Comparison of ENCODE assay signal across 19 cellular contexts in genomic region chr2:26722328-26722727, GRCh38. TPM values are rescaled to one million over a fixed set of nuclear protein-coding genes. Genes with fewer than 3 reads are reported as not detected.
"Had no signal": no experiment of that assay in that cellular context is flagged by ENCODE, and none has a peak within 500 bp of the region (broad histone marks: within the 10 kb centered on the region; RNA-seq: fewer than 3 reads in every experiment).

No MANE protein-coding gene starts in this region.

- H3K27ac ChIP-seq: neutrophil had no signal

- H3K36me3 Mint-ChIP-seq: activated naive CD4-positive, alpha-beta T cell treated with anti-CD3 and anti-CD28 coated beads, Interleukin-2, amount 10 ng/mL, durations not matched to agents 7 days and 5 days; immature natural killer cell; naive thymus-derived CD8-positive, alpha-beta T cell; type B pancreatic cell had no signal

- H3K4me3 Mint-ChIP-seq: activated B cell treated with CpG ODN at 0.5 μM for 24 hours; activated CD4-positive, alpha-beta T cell treated with anti-CD3 and anti-CD28 coated beads, Interleukin-2, amount 10 ng/mL, durations not matched to agents 24 days and 14 days; activated CD8-positive, alpha-beta T cell treated with anti-CD3 and anti-CD28 coated beads for 36 hours; activated naive CD4-positive, alpha-beta T cell treated with anti-CD3 and anti-CD28 coated beads, Interleukin-2, amount 10 ng/mL, durations not matched to agents 7 days and 5 days; activated naive CD8-positive, alpha-beta T cell treated with anti-CD3 and anti-CD28 coated beads, Interleukin-2, amount 50 U/mL, for 24 hours; activated T-cell treated with anti-CD3 and anti-CD28 coated beads, Interleukin-2, amount 50 U/mL, for 4 hours; immature natural killer cell; naive thymus-derived CD8-positive, alpha-beta T cell; type B pancreatic cell had no signal

- DNase-seq: activated B cell treated with CpG ODN at 0.5 μM for 24 hours; activated CD4-positive, alpha-beta T cell treated with anti-CD3 and anti-CD28 coated beads, Interleukin-2, amount 10 ng/mL, durations not matched to agents 24 days and 14 days; activated CD8-positive, alpha-beta T cell treated with anti-CD3 and anti-CD28 coated beads for 36 hours; activated naive CD4-positive, alpha-beta T cell treated with anti-CD3 and anti-CD28 coated beads, Interleukin-2, amount 10 ng/mL, durations not matched to agents 7 days and 5 days; activated naive CD8-positive, alpha-beta T cell treated with anti-CD3 and anti-CD28 coated beads, Interleukin-2, amount 50 U/mL, for 24 hours; activated T-cell treated with anti-CD3 and anti-CD28 coated beads, Interleukin-2, amount 50 U/mL, for 4 hours; cerebellar nuclear complex; effector CD4-positive, alpha-beta T cell; heart right ventricle; immature natural killer cell; left ventricle myocardium superior; mesenchymal stem cell; naive thymus-derived CD8-positive, alpha-beta T cell; stimulated activated CD4-positive, alpha-beta T cell treated with anti-CD3 and anti-CD28 coated beads, Interleukin-2, amount 100 ng/mL, for 24 hours; stimulated activated naive CD4-positive, alpha-beta T cell treated with Interleukin-2 at 50 U/mL for 16 hours had no signal

- H3K27me3 ChIP-seq: gastroesophageal sphincter had no signal

- H3K27me3 Mint-ChIP-seq: activated CD4-positive, alpha-beta T cell treated with anti-CD3 and anti-CD28 coated beads, Interleukin-2, amount 10 ng/mL, durations not matched to agents 24 days and 14 days; activated CD8-positive, alpha-beta T cell treated with anti-CD3 and anti-CD28 coated beads for 36 hours; type B pancreatic cell had no signal

- H3K4me1 Mint-ChIP-seq: activated B cell treated with CpG ODN at 0.5 μM for 24 hours; activated CD4-positive, alpha-beta T cell treated with anti-CD3 and anti-CD28 coated beads, Interleukin-2, amount 10 ng/mL, durations not matched to agents 24 days and 14 days; activated naive CD4-positive, alpha-beta T cell treated with anti-CD3 and anti-CD28 coated beads, Interleukin-2, amount 10 ng/mL, durations not matched to agents 7 days and 5 days; activated naive CD8-positive, alpha-beta T cell treated with anti-CD3 and anti-CD28 coated beads, Interleukin-2, amount 50 U/mL, for 24 hours; immature natural killer cell had no signal

- H3K9me3 Mint-ChIP-seq: activated B cell treated with CpG ODN at 0.5 μM for 24 hours; activated CD4-positive, alpha-beta T cell treated with anti-CD3 and anti-CD28 coated beads, Interleukin-2, amount 10 ng/mL, durations not matched to agents 24 days and 14 days; activated CD8-positive, alpha-beta T cell treated with anti-CD3 and anti-CD28 coated beads for 36 hours; activated naive CD4-positive, alpha-beta T cell treated with anti-CD3 and anti-CD28 coated beads, Interleukin-2, amount 10 ng/mL, durations not matched to agents 7 days and 5 days; activated naive CD8-positive, alpha-beta T cell treated with anti-CD3 and anti-CD28 coated beads, Interleukin-2, amount 50 U/mL, for 24 hours; activated T-cell treated with anti-CD3 and anti-CD28 coated beads, Interleukin-2, amount 50 U/mL, for 4 hours; immature natural killer cell; naive thymus-derived CD8-positive, alpha-beta T cell; type B pancreatic cell had no signal

- H3K27ac Mint-ChIP-seq: activated B cell treated with CpG ODN at 0.5 μM for 24 hours; activated CD4-positive, alpha-beta T cell treated with anti-CD3 and anti-CD28 coated beads, Interleukin-2, amount 10 ng/mL, durations not matched to agents 24 days and 14 days; activated CD8-positive, alpha-beta T cell treated with anti-CD3 and anti-CD28 coated beads for 36 hours; activated naive CD4-positive, alpha-beta T cell treated with anti-CD3 and anti-CD28 coated beads, Interleukin-2, amount 10 ng/mL, durations not matched to agents 7 days and 5 days; activated naive CD8-positive, alpha-beta T cell treated with anti-CD3 and anti-CD28 coated beads, Interleukin-2, amount 50 U/mL, for 24 hours; immature natural killer cell; naive thymus-derived CD8-positive, alpha-beta T cell had no signal

- H3K9me3 ChIP-seq: gastroesophageal sphincter, heart right ventricle, neutrophil had no signal

- ATAC-seq: activated CD8-positive, alpha-beta T cell treated with anti-CD3 and anti-CD28 coated beads for 36 hours; activated naive CD8-positive, alpha-beta T cell treated with anti-CD3 and anti-CD28 coated beads, Interleukin-2, amount 50 U/mL, for 24 hours; activated T-cell treated with anti-CD3 and anti-CD28 coated beads, Interleukin-2, amount 50 U/mL, for 4 hours; gastroesophageal sphincter; heart right ventricle; left ventricle myocardium superior had no signal

- H3K4me3 ChIP-seq: gastroesophageal sphincter, heart right ventricle had no signal

- H3K36me3 ChIP-seq: gastroesophageal sphincter, heart right ventricle, neutrophil had no signal

RNA-seq across cellular contexts. Expression of gene KCNK3, which starts 29.8 kb away (rescaled TPM):
- total RNA-seq: activated B cell treated with CpG ODN at 0.5 μM for 24 hours; activated CD4-positive, alpha-beta T cell treated with anti-CD3 and anti-CD28 coated beads, Interleukin-2, amount 10 ng/mL, durations not matched to agents 24 days and 14 days; activated CD8-positive, alpha-beta T cell treated with anti-CD3 and anti-CD28 coated beads for 36 hours; bronchial epithelial cell; naive thymus-derived CD8-positive, alpha-beta T cell had no signal
- polyA plus RNA-seq: immature natural killer cell; naive thymus-derived CD8-positive, alpha-beta T cell had no signal
